ENCODE assay signal across 16 cellular contexts in the genomic region with DNA sequence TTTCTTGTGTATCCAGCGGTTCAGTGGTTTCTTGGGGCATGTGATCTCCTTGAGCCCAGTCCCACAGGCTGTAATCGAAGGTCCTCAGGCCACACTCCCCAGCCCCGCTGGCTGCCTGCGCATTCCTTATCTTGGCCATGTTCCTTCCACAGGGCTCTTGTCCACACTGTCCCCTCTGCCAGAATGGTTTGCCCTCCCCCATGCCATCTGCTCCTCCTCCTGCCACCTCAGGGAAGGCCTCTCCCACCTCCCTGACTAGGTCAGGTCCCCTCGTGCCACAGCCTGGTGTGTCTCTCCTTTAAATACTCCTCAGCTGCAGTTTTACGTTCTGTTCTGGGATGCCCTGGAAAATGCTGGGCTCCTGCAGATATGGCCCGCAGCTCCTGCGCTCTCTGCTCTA. TPM values are rescaled to one million over a fixed set of nuclear protein-coding genes. Genes with fewer than 3 reads are reported as not detected.
"Had no signal": no experiment of that assay in that cellular context is flagged by ENCODE, and none has a peak within 500 bp of the region (broad histone marks: within the 10 kb centered on the region; RNA-seq: fewer than 3 reads in every experiment).

No MANE protein-coding gene starts in this region.

- H3K9me3 ChIP-seq: colonic mucosa, esophagus squamous epithelium, ovary, tibial nerve had no signal

- DNase-seq: activated B cell treated with CpG ODN at 0.5 μM for 24 hours; activated CD4-positive, alpha-beta T cell treated with anti-CD3 and anti-CD28 coated beads, Interleukin-2, amount 10 ng/mL, durations not matched to agents 24 days and 14 days; activated CD8-positive, alpha-beta memory T cell treated with anti-CD3 and anti-CD28 coated beads, Interleukin-2, amount 50 U/mL, for 4 hours; activated CD8-positive, alpha-beta T cell treated with anti-CD3 and anti-CD28 coated beads, Interleukin-2, amount 10 ng/mL, durations not matched to agents 7 days and 5 days; amniotic stem cell; colonic mucosa; esophagus squamous epithelium; hippocampal formation; left ventricle myocardium superior; mesendoderm; ovary had no signal

- H3K4me1 ChIP-seq: colonic mucosa, esophagus squamous epithelium had no signal

- H3K4me3 Mint-ChIP-seq: activated B cell treated with CpG ODN at 0.5 μM for 24 hours; activated CD4-positive, alpha-beta T cell treated with anti-CD3 and anti-CD28 coated beads, Interleukin-2, amount 10 ng/mL, durations not matched to agents 24 days and 14 days; activated CD8-positive, alpha-beta T cell treated with anti-CD3 and anti-CD28 coated beads, Interleukin-2, amount 10 ng/mL, durations not matched to agents 7 days and 5 days had no signal

- H3K4me3 ChIP-seq: colonic mucosa, esophagus squamous epithelium, ovary, tibial nerve had no signal

- H3K27ac Mint-ChIP-seq: activated CD4-positive, alpha-beta T cell treated with anti-CD3 and anti-CD28 coated beads, Interleukin-2, amount 10 ng/mL, durations not matched to agents 24 days and 14 days; activated CD8-positive, alpha-beta T cell treated with anti-CD3 and anti-CD28 coated beads, Interleukin-2, amount 10 ng/mL, durations not matched to agents 7 days and 5 days had no signal

- ATAC-seq: activated CD8-positive, alpha-beta T cell treated with anti-CD3 and anti-CD28 coated beads, Interleukin-2, amount 10 ng/mL, durations not matched to agents 7 days and 5 days; left ventricle myocardium superior; sciatic nerve had no signal

- H3K27me3 ChIP-seq: colonic mucosa, ovary, tibial nerve had no signal

- H3K27me3 Mint-ChIP-seq: activated B cell treated with CpG ODN at 0.5 μM for 24 hours; activated CD4-positive, alpha-beta T cell treated with anti-CD3 and anti-CD28 coated beads, Interleukin-2, amount 10 ng/mL, durations not matched to agents 24 days and 14 days had no signal

- H3K27ac ChIP-seq: colonic mucosa, esophagus squamous epithelium, ovary, tibial nerve had no signal

- H3K9me3 Mint-ChIP-seq: activated B cell treated with CpG ODN at 0.5 μM for 24 hours; activated CD4-positive, alpha-beta T cell treated with anti-CD3 and anti-CD28 coated beads, Interleukin-2, amount 10 ng/mL, durations not matched to agents 24 days and 14 days had no signal

- H3K36me3 ChIP-seq: colonic mucosa, ovary had no signal

RNA-seq across cellular contexts. Expression of a gene that starts 15.5 kb away (rescaled TPM):
- total RNA-seq: activated CD4-positive, alpha-beta T cell treated with anti-CD3 and anti-CD28 coated beads, Interleukin-2, amount 10 ng/mL, durations not matched to agents 24 days and 14 days; activated CD8-positive, alpha-beta T cell treated with anti-CD3 and anti-CD28 coated beads, Interleukin-2, amount 10 ng/mL, durations not matched to agents 7 days and 5 days; cardiac septum; colonic mucosa; fibroblast of villous mesenchyme; T-helper 1 cell treated with Interleukin-12 subunit alpha and Interleukin-12 subunit beta and Interleukin-4 antibody, amounts not matched to agents 30 ng/mL and 1 ng/mL, for 36 hours; tibial nerve had no signal
